14 cellular contexts compared by ENCODE assay signal in the genomic region with DNA sequence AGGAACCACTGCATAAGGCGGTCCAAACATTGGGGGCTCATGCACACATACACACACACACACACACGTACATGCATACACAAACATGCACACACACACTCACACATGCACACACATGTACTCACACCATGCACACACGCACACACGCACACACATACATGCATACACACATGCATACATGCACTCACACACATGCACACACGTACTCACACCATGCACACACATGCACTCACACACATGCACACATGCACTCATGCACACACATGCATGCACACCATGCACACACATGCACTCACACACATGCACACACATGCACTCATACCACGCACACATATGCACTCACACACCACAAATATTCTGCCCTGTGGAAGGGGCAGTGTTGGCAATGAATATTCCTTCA. TPM values are rescaled to one million over a fixed set of nuclear protein-coding genes. Genes with fewer than 3 reads are reported as not detected.
DNase-seq lines count a peak whose midpoint lies in the region; FAIRE-seq and TF ChIP-seq lines count a peak whose summit lies in the region.
"Had no signal": no experiment of that assay in that cellular context is flagged by ENCODE, and none has a peak within 500 bp of the region (broad histone marks: within the 10 kb centered on the region; RNA-seq: fewer than 3 reads in every experiment).

No MANE protein-coding gene starts in this region.

- no peak overlapping the region for H3K56ac ChIP-seq in H1 (replicated peaks; ENCODE audit: insufficient read length, low read depth, low read length)

- no peak overlapping the region for H2BK5ac ChIP-seq in H1 (ENCODE audit: low read depth, low read length)
- H2BK5ac ChIP-seq in mesenchymal stem cell (ENCODE audit: low read depth, low read length, poor library complexity, severe bottlenecking): no peak overlapping the region

- no peak overlapping the region for H4K5ac ChIP-seq in H1 (ENCODE audit: insufficient read length, low read depth, low read length)

- H3K14ac ChIP-seq in H1 (ENCODE audit: insufficient read length) (no peak overlapping the region), mesenchymal stem cell (ENCODE audit: low read length in 2 of 2) (peak overlapping the region in 1 of 2 experiments; percentile 82)

- DNase-seq in GM12891 (ENCODE audit: insufficient read length, low spot score) (no peak), HTR-8/SVneo (ENCODE audit: insufficient read length, low spot score) (no peak), H1 (ENCODE audit: low read depth in 1 of 2, low spot score in 2 of 2) (no peak), mesenchymal stem cell (no peak), 8988T (no peak), KG1 (lab: John Stamatoyannopoulos, UW) (no peak), NCI-H510A (lab: John Stamatoyannopoulos, UW) (no peak)
- no peak for DNase-seq in stimulated activated naive CD4-positive, alpha-beta T cell treated with Interleukin-2 at 50 U/mL for 16 hours (lab: John Stamatoyannopoulos, UW)
- DNase-seq: ACHN; C1 segment of cervical spinal cord; Calu3; CD4-positive, alpha-beta T cell; DMS 273 treated with DMSO at 0.1 percent for 48 hours had no signal

- H2BK12ac ChIP-seq in H1 (ENCODE audit: low read depth, low read length) (no peak overlapping the region), mesenchymal stem cell (ENCODE audit: low read length in 2 of 2) (no peak overlapping the region)

- 92% methylated on average over 6 of the region's 6 CpGs; no CpG with 5 or more reads in 1 of the 2 experiments for WGBS in H1 (ENCODE audit: extremely low coverage in 1 of 2, insufficient coverage in 1 of 2, insufficient read length in 1 of 2, insufficient replicate concordance in 2 of 2, low coverage in 1 of 2, low lambda C conversion rate in 2 of 2, missing lambda C conversion rate in 1 of 2), 2 experiments
- WGBS in mesenchymal stem cell: 83% methylated on average over 6 of the region's 6 CpGs

- CTCF ChIA-PET in H1 (lab: Charles Lee; ENCODE audit: partially characterized antibody): interaction anchor here (0.7 to 13.9 kb wide), 2 partner anchors 9 to 65 kb away, joined by 3 to 202 read pairs; no protein-coding TSS in a partner anchor

- H2BK15ac ChIP-seq in H1 (ENCODE audit: low read length) (no peak overlapping the region), mesenchymal stem cell (ENCODE audit: low read depth, poor library complexity, severe bottlenecking) (no peak overlapping the region)

- FAIRE-seq in GM12891 (lab: Jason Lieb, UNC): peak; percentile 91
- FAIRE-seq in HTR-8/SVneo (lab: Jason Lieb, UNC): peak; percentile 98
- no peak for FAIRE-seq in H1 (lab: Jason Lieb, UNC)
- FAIRE-seq: GM19239 had no signal

- TF ChIP-seq EP300 in H1 (IDR thresholded peaks at IDR 0.05; ENCODE audit: borderline replicate concordance in 1 of 2, low read depth in 2 of 2, low read length in 2 of 2): no peak

- H3K9me3 ChIP-seq in H1 (ENCODE audit: insufficient read depth in 2 of 2, low read depth in 1 of 2, low read length in 1 of 2): 0 out of 4 replicates have a peak, but pooled peaks cover 0 to 3% of the 10 kb centered on the region in 2 experiments
- peaks cover 8% of the 10 kb centered on the region for H3K9me3 ChIP-seq in mesenchymal stem cell (ENCODE audit: control insufficient read depth, low read length)

- no peak overlapping the region for H2BK120ac ChIP-seq in H1 (replicated peaks; ENCODE audit: low read depth, low read length)
- H2BK120ac ChIP-seq in mesenchymal stem cell (ENCODE audit: low read depth, low read length): no peak overlapping the region

- H3K79me1 ChIP-seq in H1 (ENCODE audit: low read depth, low read length) (no peaks in the 10 kb centered on the region), mesenchymal stem cell (replicated peaks; ENCODE audit: low read length, poor library complexity, severe bottlenecking) (no peaks in the 10 kb centered on the region)

- H3K9ac ChIP-seq in H1 (replicated peaks in 1 of 4; ENCODE audit: extremely low read depth in 1 of 4, low read depth in 3 of 4, low read length in 3 of 4): no peak overlapping the region
- no peak overlapping the region for H3K9ac ChIP-seq in mesenchymal stem cell (ENCODE audit: low read length)

- H4K8ac ChIP-seq in H1 (ENCODE audit: extremely low read depth, insufficient read depth, low read length) (no peak overlapping the region), mesenchymal stem cell (ENCODE audit: low read length) (no peak overlapping the region)

- no peak overlapping the region for H3K18ac ChIP-seq in H1 (ENCODE audit: extremely low read depth, low read length)
- H3K18ac ChIP-seq in mesenchymal stem cell (ENCODE audit: low read depth in 1 of 2, low read length in 2 of 2): no peak overlapping the region

- H3K4me1 ChIP-seq in H1 (replicated peaks in 1 of 4; ENCODE audit: control insufficient read depth in 3 of 4, insufficient read depth in 4 of 4, low read length in 3 of 4) (peaks cover 0 to 2% (median 0%) of the 10 kb centered on the region in 4 experiments; a peak in 1 of 7 replicates), mesenchymal stem cell (ENCODE audit: control insufficient read depth, insufficient read depth, low read depth, low read length) (no peaks in the 10 kb centered on the region)

- H3K36me3 ChIP-seq in H1 (ENCODE audit: control insufficient read depth in 2 of 4, insufficient read depth in 4 of 4, low read length in 3 of 4) (no peaks in the 10 kb centered on the region), mesenchymal stem cell (ENCODE audit: control insufficient read depth in 1 of 2, insufficient read depth in 2 of 2, low read depth in 1 of 2, low read length in 2 of 2) (peaks cover 0 to 88% of the 10 kb centered on the region in 2 experiments)

- H3K79me2 ChIP-seq in H1 (ENCODE audit: control insufficient read depth in 1 of 2, insufficient read depth in 2 of 2, low read length in 2 of 2): no peaks in the 10 kb centered on the region

- H4K91ac ChIP-seq in H1 (replicated peaks; ENCODE audit: insufficient read length, low read length) (peak overlapping the region; percentile 20), mesenchymal stem cell (ENCODE audit: low read length) (peak overlapping the region; percentile 5)

- H2AFZ ChIP-seq in H1 (ENCODE audit: low read length) (no peak overlapping the region), mesenchymal stem cell (ENCODE audit: low read depth, low read length) (no peak overlapping the region)

- no peak overlapping the region for H2BK20ac ChIP-seq in H1 (ENCODE audit: low read length)

- H3K23ac ChIP-seq in H1 (ENCODE audit: insufficient read length) (no peak overlapping the region), mesenchymal stem cell (ENCODE audit: low read length in 2 of 2) (no peak overlapping the region)

- no peak for TF ChIP-seq CTCF in H1 (IDR thresholded peaks at IDR 0.05; ENCODE audit: control extremely low read depth in 1 of 3, insufficient read depth in 1 of 3, low read depth in 1 of 3, low read length in 3 of 3)

- H3K4ac ChIP-seq in H1 (replicated peaks; ENCODE audit: insufficient read length, low read depth, low read length) (no peak overlapping the region), mesenchymal stem cell (ENCODE audit: low read depth in 1 of 2, low read length in 2 of 2) (no peak overlapping the region)

- POLR2A ChIA-PET in H1 (lab: Charles Lee; ENCODE audit: partially characterized antibody): interaction anchor here (0.6 kb wide), 1 partner anchor 183 kb away, joined by 4 read pairs; no protein-coding TSS in a partner anchor

- H3K27ac ChIP-seq in H1 (ENCODE audit: low read depth, low read length) (no peak overlapping the region), mesenchymal stem cell (ENCODE audit: low read length, poor library complexity, severe bottlenecking) (no peak overlapping the region)

- peaks cover 3% of the 10 kb centered on the region; the same call in 1 of the 2 replicates for H3K23me2 ChIP-seq in H1 (ENCODE audit: low read depth, low read length)

- H3K4me3 ChIP-seq in H1 (ENCODE audit: extremely low read depth in 1 of 4, insufficient read depth in 2 of 4, low read depth in 3 of 4, low read length in 4 of 4) (no peak overlapping the region), mesenchymal stem cell (ENCODE audit: insufficient read depth in 1 of 2, low read depth in 1 of 2, low read length in 2 of 2) (no peak overlapping the region)

- H4K20me1 ChIP-seq in H1 (replicated peaks in 1 of 2; ENCODE audit: control insufficient read depth in 1 of 2, insufficient read depth in 2 of 2, low read length in 2 of 2): peaks cover 0 to 3% of the 10 kb centered on the region in 2 experiments

- TF ChIP-seq POLR2A in GM12891 (IDR thresholded peaks at IDR 0.05; ENCODE audit: low read depth, low read length): no peak
- TF ChIP-seq POLR2A in H1 (IDR thresholded peaks at IDR 0.05; ENCODE audit: control extremely low read depth in 1 of 2, low read depth in 2 of 2, low read length in 2 of 2): no peak

- H3K4me2 ChIP-seq in H1 (ENCODE audit: insufficient read depth in 1 of 2, low read depth in 2 of 2, low read length in 2 of 2): no peak overlapping the region
- no peak overlapping the region for H3K4me2 ChIP-seq in mesenchymal stem cell (ENCODE audit: low read length, poor library complexity, severe bottlenecking)

- H3K27me3 ChIP-seq in H1 (replicated peaks in 1 of 4; ENCODE audit: control insufficient read depth in 3 of 4, extremely low read depth in 1 of 4, insufficient read depth in 3 of 4, low read length in 3 of 4) (no peaks in the 10 kb centered on the region), mesenchymal stem cell (ENCODE audit: control insufficient read depth in 1 of 2, insufficient read depth in 1 of 2, low read length in 2 of 2) (peaks cover 0 to 42% of the 10 kb centered on the region in 2 experiments)

- TF ChIP-seq RAD21 in H1 (IDR thresholded peaks at IDR 0.05 in 1 of 2, conservative IDR thresholded peaks at IDR 0.05 in 1 of 2; ENCODE audit: low read depth in 2 of 2, low read length in 2 of 2): no peak

- H2AK5ac ChIP-seq in H1 (ENCODE audit: low read depth, low read length): peak overlapping the region; percentile 60; the same call in 1 of the 2 replicates
- H2AK5ac ChIP-seq in mesenchymal stem cell (ENCODE audit: low read length, severe bottlenecking): no peak overlapping the region

RNA-seq across cellular contexts. Expression of a gene that starts 22.1 kb away (rescaled TPM):
- 53.3 TPM for polyA plus RNA-seq in GM12891 (2012; ENCODE audit: low read depth, missing spikeins)
- not detected in 2 replicates for total RNA-seq in H1 (2021; fragmentation: NEBNext Ultra II Directional; extraction: Animal tissue kit (Norgen Biotek cat#: 25700))
- polyA plus RNA-seq in H1 (2011; rRNA removed): 0.06 TPM in 1 of 2 replicates, not detected in the other
- polyA plus RNA-seq in H1 (2011; cell fraction: cytosol; rRNA removed): not detected
- polyA plus RNA-seq in H1 (2011; cell fraction: nucleus; rRNA removed): not detected
- 0.06 to 0.20 TPM in 2 of 4 replicates, not detected in the others for polyA plus RNA-seq in H1 (2012, experiment 1 of 2)
- polyA plus RNA-seq in H1 (2012, experiment 2 of 2): not detected
- polyA plus RNA-seq in H1 (2013, experiment 1 of 2): 0.02 TPM
- 0.06 TPM for polyA plus RNA-seq in H1 (2013, experiment 2 of 2)
- 0.06 and 0.07 TPM in 2 replicates for polyA minus RNA-seq in H1 (2011; rRNA and poly(A)+ RNA removed)
- not detected for polyA minus RNA-seq in H1 (2011; cell fraction: cytosol; rRNA and poly(A)+ RNA removed)
- not detected for polyA minus RNA-seq in H1 (2011; cell fraction: nucleus; rRNA and poly(A)+ RNA removed)
- polyA plus RNA-seq in mesenchymal stem cell (2013, experiment 1 of 2): 0.48 TPM
- 0.41 TPM for polyA plus RNA-seq in mesenchymal stem cell (2013, experiment 2 of 2)

RNA-seq across cellular contexts. Expression of a gene that starts 56.1 kb away (rescaled TPM):
- polyA plus RNA-seq in GM12891 (2012; ENCODE audit: low read depth, missing spikeins): 25.4 TPM
- total RNA-seq in H1 (2021; fragmentation: NEBNext Ultra II Directional; extraction: Animal tissue kit (Norgen Biotek cat#: 25700)): 6.9 and 8.6 TPM in 2 replicates
- 4.7 and 7.0 TPM in 2 replicates for polyA plus RNA-seq in H1 (2011; rRNA removed)
- 5.3 TPM for polyA plus RNA-seq in H1 (2011; cell fraction: cytosol; rRNA removed)
- polyA plus RNA-seq in H1 (2011; cell fraction: nucleus; rRNA removed): 7.4 TPM
- polyA plus RNA-seq in H1 (2012, experiment 1 of 2): 4.1 to 7.7 TPM (median 6.1 TPM) in 4 replicates
- polyA plus RNA-seq in H1 (2012, experiment 2 of 2): 6.5 TPM
- polyA plus RNA-seq in H1 (2013, experiment 1 of 2): 4.9 TPM
- polyA plus RNA-seq in H1 (2013, experiment 2 of 2): 4.6 TPM
- polyA minus RNA-seq in H1 (2011; rRNA and poly(A)+ RNA removed): 3.0 and 3.6 TPM in 2 replicates
- polyA minus RNA-seq in H1 (2011; cell fraction: cytosol; rRNA and poly(A)+ RNA removed): 5.7 TPM
- 3.8 TPM for polyA minus RNA-seq in H1 (2011; cell fraction: nucleus; rRNA and poly(A)+ RNA removed)
- 0.01 TPM for polyA plus RNA-seq in mesenchymal stem cell (2013, experiment 1 of 2)
- not detected for polyA plus RNA-seq in mesenchymal stem cell (2013, experiment 2 of 2)
- total RNA-seq: Calu3 had no signal
